Comparison of ENCODE assay signal across 36 cellular contexts in the genomic region with DNA sequence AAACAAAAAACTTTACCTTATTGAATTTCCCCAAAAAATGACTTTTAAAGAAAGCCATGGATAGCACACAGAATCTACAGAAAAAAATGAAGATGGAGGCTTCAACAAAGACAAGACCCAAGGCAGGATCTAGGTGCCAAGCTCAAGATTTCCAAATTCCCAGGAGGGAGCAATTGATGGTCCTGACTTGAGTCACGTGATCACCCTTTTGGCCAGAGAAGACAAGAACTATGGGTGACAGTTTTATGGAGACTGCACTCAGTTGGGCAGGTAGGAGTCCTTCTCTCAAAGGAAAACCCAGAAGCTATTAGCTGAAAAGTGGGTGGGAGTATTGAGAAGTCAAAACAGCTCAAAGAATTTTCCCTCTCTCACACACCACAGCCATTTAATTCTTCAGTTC. TPM values are rescaled to one million over a fixed set of nuclear protein-coding genes. Genes with fewer than 3 reads are reported as not detected.
"Had no signal": no experiment of that assay in that cellular context is flagged by ENCODE, and none has a peak within 500 bp of the region (broad histone marks: within the 10 kb centered on the region; RNA-seq: fewer than 3 reads in every experiment).

No MANE protein-coding gene starts in this region.

- H3K27ac Mint-ChIP-seq: activated CD4-positive, alpha-beta memory T cell treated with anti-CD3 and anti-CD28 coated beads, Interleukin-2, amount 10 ng/mL, durations not matched to agents 7 days and 5 days; activated CD4-positive, alpha-beta T cell treated with anti-CD3 and anti-CD28 coated beads, Interleukin-2, amount 10 ng/mL, durations not matched to agents 7 days and 5 days; activated CD8-positive, alpha-beta memory T cell treated with anti-CD3 and anti-CD28 coated beads, Interleukin-2, amount 10 ng/mL, durations not matched to agents 7 days and 5 days; activated CD8-positive, alpha-beta T cell treated with anti-CD3 and anti-CD28 coated beads, Interleukin-2, amount 10 ng/mL, durations not matched to agents 7 days and 5 days; activated naive CD4-positive, alpha-beta T cell treated with anti-CD3 and anti-CD28 coated beads, Interleukin-2, amount 10 ng/mL, durations not matched to agents 7 days and 5 days; activated naive CD4-positive, alpha-beta T cell treated with anti-CD3 and anti-CD28 coated beads, Interleukin-2, amount 50 U/mL, for 72 hours; activated naive CD8-positive, alpha-beta T cell treated with anti-CD3 and anti-CD28 coated beads for 36 hours; activated T-cell treated with anti-CD3 and anti-CD28 coated beads, Interleukin-2, amount 50 U/mL, for 24 hours; activated T-helper 2 cell treated with anti-CD3 and anti-CD28 coated beads, Interferon-gamma antibody, Interleukin-2, Interleukin-4, amounts not matched to agents 10 μg/mL and 5 μg/mL and 100 μg/mL, durations not matched to agents 14 hours and 24 hours and 36 hours; T-helper 1 cell treated with Interleukin-12 subunit alpha and Interleukin-12 subunit beta and Interleukin-4 antibody, amounts not matched to agents 30 μg/mL and 1 μg/mL, for 36 hours; T-helper 2 cell treated with Interferon-gamma antibody and Interleukin-4, amounts not matched to agents 5 μg/mL and 100 μg/mL, for 36 hours; WTC11 had no signal

- H3K4me1 ChIP-seq: adrenal gland, breast epithelium had no signal

- H3K9me3 ChIP-seq: adrenal gland, body of pancreas, breast epithelium had no signal

- DNase-seq: activated CD4-positive, alpha-beta memory T cell treated with anti-CD3 and anti-CD28 coated beads, Interleukin-2, amount 10 ng/mL, durations not matched to agents 7 days and 5 days; activated CD4-positive, alpha-beta T cell treated with anti-CD3 and anti-CD28 coated beads for 4 hours; activated CD4-positive, alpha-beta T cell treated with anti-CD3 and anti-CD28 coated beads, Interleukin-2, amount 10 ng/mL, durations not matched to agents 7 days and 5 days; activated CD4-positive, alpha-beta T cell treated with anti-CD3 and anti-CD28 coated beads, Interleukin-2, amount 50 U/mL, for 48 hours; activated CD4-positive, CD25-positive, alpha-beta regulatory T cell; activated CD8-positive, alpha-beta memory T cell treated with anti-CD3 and anti-CD28 coated beads for 24 hours; activated CD8-positive, alpha-beta memory T cell treated with anti-CD3 and anti-CD28 coated beads, Interleukin-2, amount 10 ng/mL, durations not matched to agents 7 days and 5 days; activated CD8-positive, alpha-beta memory T cell treated with anti-CD3 and anti-CD28 coated beads, Interleukin-2, amount 50 U/mL, for 48 hours; activated CD8-positive, alpha-beta T cell treated with anti-CD3 and anti-CD28 coated beads, Interleukin-2, amount 10 ng/mL, durations not matched to agents 7 days and 5 days; activated effector memory CD4-positive, alpha-beta T cell treated with Interleukin-2 at 50 U/mL for 16 hours; activated gamma-delta T cell; activated naive CD4-positive, alpha-beta T cell treated with anti-CD3 and anti-CD28 coated beads, Interleukin-2, amount 10 ng/mL, durations not matched to agents 7 days and 5 days; activated naive CD4-positive, alpha-beta T cell treated with Interleukin-2 at 50 U/mL for 16 hours; activated naive CD8-positive, alpha-beta T cell treated with anti-CD3 and anti-CD28 coated beads for 36 hours; activated T-cell treated with anti-CD3 and anti-CD28 coated beads, Interleukin-2, amount 50 U/mL, for 24 hours; activated T-cell treated with anti-CD3 and anti-CD28 coated beads, Interleukin-2, amount 50 U/mL, for 48 hours; adrenal gland; amniotic stem cell; aorta; body of pancreas; brain microvascular endothelial cell; central memory CD4-positive, alpha-beta T cell; T-helper 1 cell; T-helper 2 cell; T-helper 9 cell; WERI-Rb-1 had no signal

- FAIRE-seq: astrocyte, colon, TTC549 had no signal

- H3K36me3 ChIP-seq: adrenal gland, brain microvascular endothelial cell, breast epithelium, WERI-Rb-1 had no signal

- H3K4me3 ChIP-seq: adrenal gland, body of pancreas, breast epithelium had no signal

- H3K9me3 Mint-ChIP-seq: activated CD4-positive, alpha-beta memory T cell treated with anti-CD3 and anti-CD28 coated beads, Interleukin-2, amount 10 ng/mL, durations not matched to agents 7 days and 5 days; activated CD4-positive, alpha-beta T cell treated with anti-CD3 and anti-CD28 coated beads, Interleukin-2, amount 10 ng/mL, durations not matched to agents 7 days and 5 days; activated naive CD4-positive, alpha-beta T cell treated with anti-CD3 and anti-CD28 coated beads, Interleukin-2, amount 10 ng/mL, durations not matched to agents 7 days and 5 days; activated naive CD4-positive, alpha-beta T cell treated with anti-CD3 and anti-CD28 coated beads, Interleukin-2, amount 50 U/mL, for 72 hours; activated naive CD8-positive, alpha-beta T cell treated with anti-CD3 and anti-CD28 coated beads for 36 hours; activated T-cell treated with anti-CD3 and anti-CD28 coated beads, Interleukin-2, amount 50 U/mL, for 24 hours; activated T-helper 2 cell treated with anti-CD3 and anti-CD28 coated beads, Interferon-gamma antibody, Interleukin-2, Interleukin-4, amounts not matched to agents 10 μg/mL and 5 μg/mL and 100 μg/mL, durations not matched to agents 14 hours and 24 hours and 36 hours; T-helper 1 cell treated with Interleukin-12 subunit alpha and Interleukin-12 subunit beta and Interleukin-4 antibody, amounts not matched to agents 30 μg/mL and 1 μg/mL, for 36 hours; T-helper 2 cell treated with Interferon-gamma antibody and Interleukin-4, amounts not matched to agents 5 μg/mL and 100 μg/mL, for 36 hours; WTC11 had no signal

- H3K27ac ChIP-seq: adrenal gland, body of pancreas, brain microvascular endothelial cell, breast epithelium, WERI-Rb-1 had no signal

- H3K4me3 Mint-ChIP-seq: activated CD4-positive, alpha-beta memory T cell treated with anti-CD3 and anti-CD28 coated beads, Interleukin-2, amount 10 ng/mL, durations not matched to agents 7 days and 5 days; activated CD4-positive, alpha-beta T cell treated with anti-CD3 and anti-CD28 coated beads, Interleukin-2, amount 10 ng/mL, durations not matched to agents 7 days and 5 days; activated CD8-positive, alpha-beta memory T cell treated with anti-CD3 and anti-CD28 coated beads, Interleukin-2, amount 10 ng/mL, durations not matched to agents 7 days and 5 days; activated CD8-positive, alpha-beta T cell treated with anti-CD3 and anti-CD28 coated beads, Interleukin-2, amount 10 ng/mL, durations not matched to agents 7 days and 5 days; activated naive CD4-positive, alpha-beta T cell treated with anti-CD3 and anti-CD28 coated beads, Interleukin-2, amount 10 ng/mL, durations not matched to agents 7 days and 5 days; activated naive CD8-positive, alpha-beta T cell treated with anti-CD3 and anti-CD28 coated beads for 36 hours; activated T-cell treated with anti-CD3 and anti-CD28 coated beads, Interleukin-2, amount 50 U/mL, for 24 hours; T-helper 1 cell treated with Interleukin-12 subunit alpha and Interleukin-12 subunit beta and Interleukin-4 antibody, amounts not matched to agents 30 μg/mL and 1 μg/mL, for 36 hours; T-helper 2 cell treated with Interferon-gamma antibody and Interleukin-4, amounts not matched to agents 5 μg/mL and 100 μg/mL, for 36 hours; WTC11 had no signal

- H3K36me3 Mint-ChIP-seq: activated CD8-positive, alpha-beta memory T cell treated with anti-CD3 and anti-CD28 coated beads, Interleukin-2, amount 10 ng/mL, durations not matched to agents 7 days and 5 days; activated naive CD4-positive, alpha-beta T cell treated with anti-CD3 and anti-CD28 coated beads, Interleukin-2, amount 10 ng/mL, durations not matched to agents 7 days and 5 days; activated naive CD4-positive, alpha-beta T cell treated with anti-CD3 and anti-CD28 coated beads, Interleukin-2, amount 50 U/mL, for 72 hours; activated naive CD8-positive, alpha-beta T cell treated with anti-CD3 and anti-CD28 coated beads for 36 hours; WTC11 had no signal

- ATAC-seq: activated CD4-positive, CD25-positive, alpha-beta regulatory T cell treated with anti-CD3 and anti-CD28 coated beads, Interleukin-2, amount 50 U/mL, for 24 hours; activated CD8-positive, alpha-beta memory T cell treated with anti-CD3 and anti-CD28 coated beads, Interleukin-2, amount 10 ng/mL, durations not matched to agents 7 days and 5 days; activated CD8-positive, alpha-beta T cell treated with anti-CD3 and anti-CD28 coated beads, Interleukin-2, amount 10 ng/mL, durations not matched to agents 7 days and 5 days; activated naive CD4-positive, alpha-beta T cell treated with anti-CD3 and anti-CD28 coated beads, Interleukin-2, amount 50 U/mL, for 72 hours; body of pancreas; WTC11 had no signal

RNA-seq across cellular contexts. Expression of a gene that starts 3.2 kb away (rescaled TPM):
- total RNA-seq: activated CD4-positive, alpha-beta memory T cell treated with anti-CD3 and anti-CD28 coated beads, Interleukin-2, amount 10 ng/mL, durations not matched to agents 7 days and 5 days; activated CD8-positive, alpha-beta T cell treated with anti-CD3 and anti-CD28 coated beads, Interleukin-2, amount 10 ng/mL, durations not matched to agents 7 days and 5 days had no signal
